In the genomic region with DNA sequence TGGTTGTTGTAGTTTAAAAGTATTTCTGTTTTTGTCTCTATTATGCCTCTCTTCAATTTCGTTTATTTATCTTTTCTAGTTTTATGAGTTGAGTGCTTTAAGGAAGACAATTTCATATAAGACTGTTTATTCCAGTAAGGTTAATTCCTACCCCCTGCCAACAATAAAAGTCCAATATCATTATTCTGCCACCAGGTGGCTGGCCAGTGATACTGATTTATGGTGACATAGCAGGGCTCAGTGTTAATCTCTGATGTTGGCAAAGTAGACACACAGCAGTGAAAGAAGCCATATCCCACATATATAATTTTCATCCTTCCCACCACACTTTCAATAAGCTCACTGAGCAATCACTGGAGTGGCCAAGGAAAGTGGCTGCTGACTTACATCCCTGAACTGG, we compare ENCODE assay signal across 10 cellular contexts.
A peak's percentile ranks its signal among the peaks of the same experiment; 100 is the strongest.
DNase-seq lines count a peak whose midpoint lies in the region; ATAC-seq and TF ChIP-seq lines count a peak whose summit lies in the region.
"Had no signal": no experiment of that assay in that cellular context is flagged by ENCODE, and none has a peak within 500 bp of the region (broad histone marks: within the 10 kb centered on the region; RNA-seq: fewer than 3 reads in every experiment).

No MANE protein-coding gene starts in this region.

- H3K27me3 ChIP-seq in psoas muscle (ENCODE audit: insufficient read depth in 3 of 3, low read length in 2 of 3) (no peaks in the 10 kb centered on the region), uterus (no peaks in the 10 kb centered on the region)

- H3K4me3 ChIP-seq in AG10803 (ENCODE audit: low read length) (no peak overlapping the region), WI38 (ENCODE audit: low read depth, low read length) (no peak overlapping the region), psoas muscle (no peak overlapping the region), uterus (no peak overlapping the region)

- POLR2A ChIA-PET in HEK293T (lab: Yijun Ruan, JAX): no interaction called here

- WGBS in psoas muscle, 3 donors: 84 to 94% (median 93%) methylated on average over 1 of the region's 1 CpG

- H3K36me3 ChIP-seq in psoas muscle (ENCODE audit: insufficient read depth in 1 of 2, low read depth in 1 of 2): no peaks in the 10 kb centered on the region
- no peaks in the 10 kb centered on the region for H3K36me3 ChIP-seq in uterus

- no peak for TF ChIP-seq POLR2A in uterus (IDR thresholded peaks at IDR 0.05)

- TF ChIP-seq CTCF in AG10803 (conservative IDR thresholded peaks at IDR 0.05; ENCODE audit: low read length) (peak; percentile 37), WI38 (IDR thresholded peaks at IDR 0.05; ENCODE audit: low read depth, low read length) (peak; percentile 24; the same call in 1 of the 2 replicates), psoas muscle (IDR thresholded peaks at IDR 0.05) (no peak), uterus (IDR thresholded peaks at IDR 0.05) (no peak)

- DNase-seq in AG10803 (ENCODE audit: low read depth) (no peak), HEK293T (ENCODE audit: extremely low spot score) (peak; percentile 28), kidney tubule cell (ENCODE audit: low spot score) (peak; percentile 52), HK-2 (ENCODE audit: unreplicated experiment) (no peak), psoas muscle (no peak), uterus (no peak)
- DNase-seq: hippocampal formation, NCI-H748 treated with DMSO at 0.1 percent for 48 hours had no signal

- ATAC-seq in GM18517 (IDR thresholded peaks at IDR 0.05; ENCODE audit: unreplicated experiment) (no peak), psoas muscle (no peak)

- intact Hi-C loops in psoas muscle (cut with DNase I): no loop called here
- intact Hi-C loops in uterus (cut with DNase I; ENCODE audit: low total_unique reads): no loop called here

- H3K4me1 ChIP-seq in psoas muscle (no peaks in the 10 kb centered on the region), uterus (no peaks in the 10 kb centered on the region)

- no peak overlapping the region for H3K27ac ChIP-seq in psoas muscle
- no peak overlapping the region for H3K27ac ChIP-seq in uterus

- no peaks in the 10 kb centered on the region for H3K9me3 ChIP-seq in psoas muscle
- no peaks in the 10 kb centered on the region for H3K9me3 ChIP-seq in uterus

- CTCF ChIA-PET in HEK293T (lab: Yijun Ruan, JAX): no interaction called here

TF ChIP-seq in HEK293T, 16 proteins besides CTCF, POLR2A, EP300 and RAD21:
- TF ChIP-seq, protein P1, sequence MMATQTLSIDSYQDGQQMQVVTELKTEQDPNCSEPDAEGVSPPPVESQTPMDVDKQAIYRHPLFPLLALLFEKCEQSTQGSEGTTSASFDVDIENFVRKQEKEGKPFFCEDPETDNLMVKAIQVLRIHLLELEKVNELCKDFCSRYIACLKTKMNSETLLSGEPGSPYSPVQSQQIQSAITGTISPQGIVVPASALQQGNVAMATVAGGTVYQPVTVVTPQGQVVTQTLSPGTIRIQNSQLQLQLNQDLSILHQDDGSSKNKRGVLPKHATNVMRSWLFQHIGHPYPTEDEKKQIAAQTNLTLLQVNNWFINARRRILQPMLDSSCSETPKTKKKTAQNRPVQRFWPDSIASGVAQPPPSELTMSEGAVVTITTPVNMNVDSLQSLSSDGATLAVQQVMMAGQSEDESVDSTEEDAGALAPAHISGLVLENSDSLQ (IDR thresholded peaks at IDR 0.05): peak; percentile 88
- no peak for TF ChIP-seq L3MBTL2 (conservative IDR thresholded peaks at IDR 0.05)
- no peak for TF ChIP-seq FOXM1 (IDR thresholded peaks at IDR 0.05; ENCODE audit: borderline replicate concordance)
- no peak for TF ChIP-seq ARNT (IDR thresholded peaks at IDR 0.05)

Comparison
In these comparisons a context has a peak if more than half of its experiments do, and no peak if none do; other contexts are left out.
1. DNase-seq: peak in HEK293T (single experiment) and kidney tubule cell (single experiment); none in AG10803 (single experiment), HK-2 (single experiment), psoas muscle (0 of 2) and uterus (0 of 2).
2. CTCF ChIP-seq: peak in AG10803 (single experiment) and WI38 (single experiment); none in psoas muscle (single experiment) and uterus (0 of 4).